In the genomic region with DNA sequence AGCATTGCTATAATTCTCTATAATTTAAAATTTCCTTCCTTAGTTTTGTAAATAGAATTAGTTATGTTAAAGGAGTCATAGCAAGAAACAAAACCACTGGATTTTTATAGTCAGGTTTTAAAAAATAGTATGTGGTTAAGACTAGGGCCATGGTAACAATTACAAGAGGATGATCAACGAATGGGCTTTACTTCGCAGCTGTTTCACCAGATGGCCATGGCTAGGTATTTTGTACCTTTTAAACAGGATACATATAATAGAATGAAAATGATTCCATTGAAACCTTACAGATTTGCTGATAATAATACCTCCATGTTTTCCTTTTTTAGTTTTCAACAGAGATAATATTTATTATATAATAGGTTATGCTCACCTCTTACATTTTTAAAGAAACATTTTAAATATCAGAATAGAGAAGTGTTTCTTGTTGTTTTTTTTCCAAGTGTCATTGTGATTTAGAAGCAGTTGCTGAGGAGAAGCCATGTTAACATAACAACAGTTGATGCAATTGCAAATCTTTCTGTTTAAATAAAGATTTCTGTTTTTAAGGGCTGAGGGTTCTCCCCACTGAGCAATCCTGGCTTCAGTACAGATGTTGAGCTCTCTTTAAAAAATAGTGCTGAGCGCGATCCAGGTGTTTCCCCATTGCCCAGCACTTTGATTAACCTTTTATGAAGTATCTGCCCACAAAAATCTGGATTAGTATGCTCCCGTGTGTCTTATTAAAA, we compare ENCODE assay signal across 15 cellular contexts.
DNase-seq lines count a peak whose midpoint lies in the region; ATAC-seq and TF ChIP-seq lines count a peak whose summit lies in the region.
"Had no signal": no experiment of that assay in that cellular context is flagged by ENCODE, and none has a peak within 500 bp of the region (broad histone marks: within the 10 kb centered on the region; RNA-seq: fewer than 3 reads in every experiment).

No MANE protein-coding gene starts in this region.

- H2AFZ ChIP-seq in H9 (ENCODE audit: low read length): no peak overlapping the region
- peak overlapping the region; percentile 97 for H2AFZ ChIP-seq in neural progenitor cell (replicated peaks)

- peak overlapping the region; percentile 61 for H2BK120ac ChIP-seq in H9 (ENCODE audit: low read depth, low read length, poor library complexity, severe bottlenecking)

- H3K4ac ChIP-seq in H9 (ENCODE audit: low read depth, low read length): no peak overlapping the region; the same call in 1 of the 2 replicates

- peak overlapping the region; percentile 98 for H2BK12ac ChIP-seq in H9 (ENCODE audit: insufficient read length, low read depth, low read length)

- no peak for ATAC-seq in HG03378 (IDR thresholded peaks at IDR 0.05; ENCODE audit: unreplicated experiment)
- ATAC-seq: Panc1 had no signal

- peak overlapping the region; percentile 65 for H3K56ac ChIP-seq in H9 (ENCODE audit: insufficient read length, low read depth, low read length)

- peak overlapping the region; percentile 23 for H4K91ac ChIP-seq in H9 (ENCODE audit: insufficient read length, low read depth, low read length)

- no peak overlapping the region for H3K4me3 ChIP-seq in neural progenitor cell

- no peak for TF ChIP-seq CTCF in H9 (conservative IDR thresholded peaks at IDR 0.05)
- TF ChIP-seq CTCF in neural progenitor cell (IDR thresholded peaks at IDR 0.05): no peak

- peak overlapping the region; percentile 96 for H3K18ac ChIP-seq in H9 (ENCODE audit: insufficient read length, low read depth, low read length)

- H3K4me1 Mint-ChIP-seq in H9 (peaks cover 59 to 62% of the 10 kb centered on the region in 2 experiments), neural progenitor cell (no peaks in the 10 kb centered on the region)

- H3K27me3 ChIP-seq in H9 (ENCODE audit: insufficient read depth, low read length) (no peaks in the 10 kb centered on the region), neural progenitor cell (no peaks in the 10 kb centered on the region)
- H3K27me3 ChIP-seq: BE2C had no signal

- H3K9me3 ChIP-seq in H9 (ENCODE audit: control insufficient read depth, low read depth, low read length) (no peaks in the 10 kb centered on the region), neural progenitor cell (ENCODE audit: low read depth) (no peaks in the 10 kb centered on the region)
- H3K9me3 ChIP-seq: BE2C, SK-N-SH had no signal

- peak overlapping the region; percentile 45 for H2BK5ac ChIP-seq in H9 (ENCODE audit: insufficient read length, low read length)

- H3K79me2 ChIP-seq in H9 (ENCODE audit: insufficient read depth, low read length) (no peaks in the 10 kb centered on the region), neural progenitor cell (ENCODE audit: low read depth) (no peaks in the 10 kb centered on the region)

- H3K4me1 ChIP-seq in H9 (ENCODE audit: insufficient read depth, low read length) (peaks cover 4% of the 10 kb centered on the region; the same call in 1 of the 2 replicates), neural progenitor cell (peaks cover 8% of the 10 kb centered on the region)
- H3K4me1 ChIP-seq: BE2C had no signal

- no peak overlapping the region for H3K14ac ChIP-seq in H9 (ENCODE audit: insufficient read depth, low read length)

- no peaks in the 10 kb centered on the region for H3K79me1 ChIP-seq in H9 (ENCODE audit: insufficient read depth, low read depth, low read length, poor library complexity, severe bottlenecking)

- no peak overlapping the region for H4K8ac ChIP-seq in H9 (replicated peaks; ENCODE audit: insufficient read length, low read depth, low read length)

- H3K4me2 ChIP-seq in H9 (ENCODE audit: insufficient read depth, insufficient read length, low read length) (peak overlapping the region; percentile 67), neural progenitor cell (no peak overlapping the region)
- H3K4me2 ChIP-seq: SK-N-SH had no signal

- no peaks in the 10 kb centered on the region for H3K36me3 ChIP-seq in neural progenitor cell
- H3K36me3 ChIP-seq: BE2C had no signal

- H3K27ac ChIP-seq in H9 (ENCODE audit: insufficient read length, low read depth, low read length) (peak overlapping the region; percentile 99), neural progenitor cell (no peak overlapping the region)

- H4K5ac ChIP-seq in H9 (ENCODE audit: insufficient read length, low read depth, low read length): peak overlapping the region; percentile 85

- H3K4me3 Mint-ChIP-seq in H9: peak overlapping the region; percentile 7 to 38; a peak in 3 of 5 replicates
- no peak overlapping the region for H3K4me3 Mint-ChIP-seq in neural progenitor cell

- H2AK5ac ChIP-seq in H9 (ENCODE audit: insufficient read length, low read length): peak overlapping the region; percentile 65

- H3K23me2 ChIP-seq in H9 (ENCODE audit: insufficient read length, low read depth, low read length, poor library complexity, severe bottlenecking): peaks cover 2% of the 10 kb centered on the region

- no peak overlapping the region for H3K23ac ChIP-seq in H9 (ENCODE audit: insufficient read length, low read depth, low read length)

- no peak overlapping the region for H2BK20ac ChIP-seq in H9 (ENCODE audit: low read depth, low read length, poor library complexity, severe bottlenecking)

- no peak overlapping the region for H2BK15ac ChIP-seq in H9 (ENCODE audit: low read depth, low read length)

- H3F3A ChIP-seq in neural progenitor cell (ENCODE audit: low read depth): peaks cover 5% of the 10 kb centered on the region

- DNase-seq in H9 (peak; percentile 30), NCI-H524 (lab: John Stamatoyannopoulos, UW) (peak; percentile 22 to 78), iPS DF 19.7 (ENCODE audit: low read depth, low spot score) (peak; percentile 38), neural progenitor cell (ENCODE audit: low spot score) (no peak), HK-2 (ENCODE audit: unreplicated experiment) (no peak), foreskin melanocyte (no peak)
- DNase-seq: BE2C, DMS153, EL, NCI-H1436 treated with DMSO at 0.1 percent for 48 hours, NCI-H345, Right ventricle myocardium superior, SK-N-SH had no signal

- H3T11ph ChIP-seq in H9 (ENCODE audit: low read length): peak overlapping the region; percentile 77

- H3K9me3 Mint-ChIP-seq in H9 (peaks cover 6 to 9% of the 10 kb centered on the region in 2 experiments), neural progenitor cell (no peaks in the 10 kb centered on the region)

- peak overlapping the region; percentile 51 for H3K9ac ChIP-seq in H9 (ENCODE audit: extremely low read depth, insufficient read length, low read length)
- no peak overlapping the region for H3K9ac ChIP-seq in neural progenitor cell
- H3K9ac ChIP-seq: SK-N-SH had no signal

- H3K27ac Mint-ChIP-seq in H9 (peak overlapping the region; percentile 66 to 97 (median 96)), neural progenitor cell (no peak overlapping the region)

- H3K36me3 Mint-ChIP-seq in H9 (ENCODE audit: insufficient read depth in 1 of 3, low read depth in 3 of 3) (peaks cover 6 to 17% (median 6%) of the 10 kb centered on the region in 3 experiments; a peak in 6 of 7 replicates), neural progenitor cell (no peaks in the 10 kb centered on the region)

- H3K27me3 Mint-ChIP-seq in H9 (ENCODE audit: low read depth) (no peaks in the 10 kb centered on the region; the same call in 1 of the 2 replicates), neural progenitor cell (ENCODE audit: insufficient read depth, low read depth) (no peaks in the 10 kb centered on the region)

- H4K20me1 ChIP-seq in H9 (ENCODE audit: control insufficient read depth, insufficient read depth, insufficient read length) (no peaks in the 10 kb centered on the region), neural progenitor cell (ENCODE audit: low read depth) (no peaks in the 10 kb centered on the region)

- WGBS in H9 (ENCODE audit: extremely low coverage, insufficient read length, low lambda C conversion rate): no CpG with 5 or more reads among the region's 5 CpGs

Comparison
In these comparisons a context has a peak if more than half of its experiments do, and no peak if none do; other contexts are left out.
1. DNase-seq: peak in H9 (single experiment), NCI-H524 (2 of 2) and iPS DF 19.7 (single experiment); none in neural progenitor cell (single experiment), HK-2 (single experiment) and foreskin melanocyte (single experiment).